Comparison of ENCODE assay signal across 8 cellular contexts in the genomic region with DNA sequence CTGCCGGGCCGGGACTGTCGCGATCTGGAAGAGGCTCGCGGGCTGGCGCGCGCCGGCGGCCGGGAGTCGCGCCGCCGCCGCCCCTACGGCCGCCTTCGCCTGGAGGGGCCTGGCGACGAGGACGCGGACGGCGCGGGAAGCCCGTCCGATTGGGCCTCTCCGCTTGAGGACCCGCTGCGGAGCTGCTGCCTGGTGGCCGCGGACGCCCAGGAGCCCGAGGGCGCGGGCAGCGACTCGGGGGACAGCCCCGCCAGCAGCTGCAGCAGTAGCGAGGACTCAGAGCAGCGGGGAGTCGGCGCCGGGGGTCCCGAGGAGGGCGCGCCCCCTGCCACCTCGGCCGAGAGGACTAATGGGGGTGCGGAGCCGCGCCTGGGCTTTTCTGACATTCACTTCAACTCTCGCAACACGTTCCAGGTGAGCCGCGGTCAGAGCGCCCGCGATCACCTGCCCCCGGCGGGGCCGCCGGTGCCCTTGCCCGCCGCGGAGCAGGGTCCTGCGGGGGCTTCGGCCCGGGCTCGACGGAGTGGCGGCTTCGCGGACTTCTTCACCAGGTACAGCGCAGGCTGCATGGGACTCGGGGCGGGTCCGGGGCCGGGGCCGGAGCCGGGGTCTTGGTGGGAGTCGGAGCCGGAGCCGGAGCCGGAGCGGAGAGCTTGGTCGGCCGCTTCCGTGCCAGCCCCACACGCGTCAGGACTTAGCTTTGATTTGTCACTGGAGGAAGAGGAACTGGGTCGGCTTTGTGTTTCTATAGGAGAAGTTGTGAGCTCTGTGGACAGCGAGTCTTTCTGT. TPM values are rescaled to one million over a fixed set of nuclear protein-coding genes. Genes with fewer than 3 reads are reported as not detected.
DNase-seq lines count a peak whose midpoint lies in the region; ATAC-seq, FAIRE-seq and TF ChIP-seq lines count a peak whose summit lies in the region.

No MANE protein-coding gene starts in this region.

- 0% methylated on average over 53 to 95 of the region's 95 CpGs for WGBS in psoas muscle, 3 donors

- intact Hi-C loops in psoas muscle (cut with DNase I), result loop anchor here (2.0 to 5.0 kb wide), 3 partner anchors 39 to 41 kb away; a partner anchor contains a TSS

- in situ Hi-C loops in astrocyte of the cerebellum (cut with HindIII; ENCODE audit: low sequenced_read_pairs), result no loop called here

- FAIRE-seq in RCC 7860 (lab: Jason Lieb, UNC), result no peak

- no peaks in the 10 kb centered on the region for H3K27me3 ChIP-seq in psoas muscle (ENCODE audit: insufficient read depth in 3 of 3, low read length in 2 of 3)

- H3K36me3 ChIP-seq in psoas muscle (ENCODE audit: insufficient read depth in 1 of 2, low read depth in 1 of 2), result no peaks in the 10 kb centered on the region

- H3K4me1 ChIP-seq in psoas muscle, result peaks cover 12% of the 10 kb centered on the region

- H3K9me3 ChIP-seq in psoas muscle, result no peaks in the 10 kb centered on the region

- DNase-seq in EH (ENCODE audit: low read depth), result peak; percentile 79
- DNase-seq in RCC 7860 (ENCODE audit: low spot score), result peak; percentile 88
- DNase-seq in astrocyte of the cerebellum (ENCODE audit: low read depth), result peak; percentile 23
- peak; percentile 52 to 67 for DNase-seq in hippocampal formation (lab: John Stamatoyannopoulos, UW)
- peak; percentile 54 to 73 for DNase-seq in psoas muscle
- no peak for DNase-seq in effector CD8-positive, alpha-beta T cell (lab: John Stamatoyannopoulos, UW)

- ATAC-seq in GM21367 (IDR thresholded peaks at IDR 0.05; ENCODE audit: unreplicated experiment) (peak; percentile 60), HG03565 (IDR thresholded peaks at IDR 0.05; ENCODE audit: unreplicated experiment) (peak; percentile 47), psoas muscle (peak; percentile 28 to 52 (median 38))

- H3K27ac ChIP-seq in psoas muscle, result peak overlapping the region; percentile 97

- peak overlapping the region; percentile 84 for H3K4me3 ChIP-seq in astrocyte of the cerebellum (ENCODE audit: low read depth, low read length)
- peak overlapping the region; percentile 99 for H3K4me3 ChIP-seq in psoas muscle

- no peak for TF ChIP-seq CTCF in astrocyte of the cerebellum (IDR thresholded peaks at IDR 0.05; ENCODE audit: low read depth, low read length, missing control alignments)
- TF ChIP-seq CTCF in psoas muscle (IDR thresholded peaks at IDR 0.05), result no peak

RNA-seq across cellular contexts. Expression of a gene that starts 0.9 kb away (rescaled TPM):
- total RNA-seq in psoas muscle, result 1 to 10 TPM; 5.0 to 5.4 (median 5.2) TPM
- 1 to 10 TPM; 1.5 to 4.6 (median 4.4) TPM for polyA plus RNA-seq in psoas muscle

RNA-seq across cellular contexts. Expression of a gene that starts 40.5 kb away (rescaled TPM):
- total RNA-seq in psoas muscle, result 10 to 100 TPM; 13.6 to 18.7 (median 17.1) TPM
- 10 to 100 TPM in 2 of 3 donors, 1 to 10 TPM in 1; 6.3 to 19.5 (median 17.2) TPM for polyA plus RNA-seq in psoas muscle
